In genomic region chr18:44816028-44816427, GRCh38 we compare ENCODE assay signal across 11 cellular contexts.
"Had no signal": no experiment of that assay in that cellular context is flagged by ENCODE, and none has a peak within 500 bp of the region (broad histone marks: within the 10 kb centered on the region; RNA-seq: fewer than 3 reads in every experiment).

No MANE protein-coding gene starts in this region.

- H3K27me3 ChIP-seq: sigmoid colon had no signal

- H3K36me3 ChIP-seq: sigmoid colon had no signal

- H3K9me3 ChIP-seq: sigmoid colon had no signal

- H3K4me3 Mint-ChIP-seq: activated B cell treated with CpG ODN at 0.5 μM for 24 hours; activated CD4-positive, alpha-beta T cell treated with anti-CD3 and anti-CD28 coated beads, Interleukin-2, amount 10 ng/mL, durations not matched to agents 24 days and 14 days; activated naive CD8-positive, alpha-beta T cell treated with anti-CD3 and anti-CD28 coated beads, Interleukin-2, amount 50 U/mL, for 24 hours; naive thymus-derived CD4-positive, alpha-beta T cell had no signal

- H3K27ac Mint-ChIP-seq: activated B cell treated with CpG ODN at 0.5 μM for 24 hours; activated CD4-positive, alpha-beta T cell treated with anti-CD3 and anti-CD28 coated beads, Interleukin-2, amount 10 ng/mL, durations not matched to agents 24 days and 14 days; activated naive CD8-positive, alpha-beta T cell treated with anti-CD3 and anti-CD28 coated beads, Interleukin-2, amount 50 U/mL, for 24 hours; naive thymus-derived CD4-positive, alpha-beta T cell had no signal

- ATAC-seq: activated naive CD8-positive, alpha-beta T cell treated with anti-CD3 and anti-CD28 coated beads, Interleukin-2, amount 50 U/mL, for 24 hours; naive thymus-derived CD4-positive, alpha-beta T cell had no signal

- DNase-seq: activated B cell treated with CpG ODN at 0.5 μM for 24 hours; activated CD4-positive, alpha-beta T cell treated with anti-CD3 and anti-CD28 coated beads, Interleukin-2, amount 10 ng/mL, durations not matched to agents 24 days and 14 days; activated naive CD4-positive, alpha-beta T cell treated with Interleukin-2 at 50 U/mL for 16 hours; activated naive CD8-positive, alpha-beta T cell treated with anti-CD3 and anti-CD28 coated beads, Interleukin-2, amount 50 U/mL, for 24 hours; effector CD8-positive, alpha-beta T cell; naive thymus-derived CD4-positive, alpha-beta T cell; sigmoid colon; stimulated activated CD4-positive, alpha-beta T cell treated with anti-CD3 and anti-CD28 coated beads, Interleukin-2, amount 100 ng/mL, for 24 hours; stimulated activated naive CD4-positive, alpha-beta T cell treated with Interleukin-2 at 50 U/mL for 16 hours; T-helper 1 cell had no signal

- H3K27me3 Mint-ChIP-seq: activated B cell treated with CpG ODN at 0.5 μM for 24 hours had no signal

- H3K4me3 ChIP-seq: lung, sigmoid colon had no signal

- H3K9me3 Mint-ChIP-seq: activated B cell treated with CpG ODN at 0.5 μM for 24 hours; activated naive CD8-positive, alpha-beta T cell treated with anti-CD3 and anti-CD28 coated beads, Interleukin-2, amount 50 U/mL, for 24 hours had no signal
